24 cellular contexts compared by ENCODE assay signal in the genomic region with DNA sequence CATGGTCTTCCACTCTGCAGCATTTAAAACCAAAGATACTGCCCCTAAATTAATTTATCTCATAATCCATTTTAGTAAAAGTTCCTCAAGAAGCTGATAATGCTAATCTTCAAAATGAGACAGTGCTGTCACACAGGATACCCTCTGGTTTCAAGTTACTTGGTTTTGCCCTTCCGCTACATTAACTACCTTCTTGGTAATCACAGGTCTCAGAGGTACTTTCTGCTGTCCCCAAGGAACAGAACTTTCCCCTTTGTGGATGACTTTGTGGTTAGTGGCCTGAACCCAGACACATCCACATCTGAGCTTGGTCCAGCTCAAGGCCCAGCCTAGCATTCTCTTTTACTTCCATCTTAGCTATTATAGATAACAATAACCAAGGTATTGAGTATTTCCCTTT.
DNase-seq lines count a peak whose midpoint lies in the region; ATAC-seq and TF ChIP-seq lines count a peak whose summit lies in the region.
"Had no signal": no experiment of that assay in that cellular context is flagged by ENCODE, and none has a peak within 500 bp of the region (broad histone marks: within the 10 kb centered on the region; RNA-seq: fewer than 3 reads in every experiment).

No MANE protein-coding gene starts in this region.

- H3K4me3 Mint-ChIP-seq in CD4-positive, alpha-beta T cell = no peak overlapping the region
- H3K4me3 Mint-ChIP-seq: GM23338, naive B cell had no signal

- DNase-seq in body of pancreas (no peak), iPS-NIHi7 (ENCODE audit: extremely low spot score) (no peak), head of caudate nucleus (no peak)
- no peak for DNase-seq in CD4-positive, alpha-beta T cell
- DNase-seq: activated CD4-positive, alpha-beta T cell treated with anti-CD3 and anti-CD28 coated beads, Interleukin-2, amount 50 U/mL, for 48 hours; activated naive CD4-positive, alpha-beta T cell treated with Interleukin-2 at 50 U/mL for 16 hours; caudate nucleus; hippocampal formation; IMR-90; kidney; naive B cell; NCI-H146; NCI-H748 treated with DMSO at 0.1 percent for 48 hours; PC-3; T-helper 2 cell; WERI-Rb-1 had no signal

- no peaks in the 10 kb centered on the region for H3K9me3 ChIP-seq in body of pancreas
- H3K9me3 ChIP-seq in CD4-positive, alpha-beta T cell (ENCODE audit: control insufficient read depth, low read length) = no peaks in the 10 kb centered on the region
- H3K9me3 ChIP-seq: right atrium auricular region, vagina had no signal

- no peaks in the 10 kb centered on the region for H3K4me1 ChIP-seq in body of pancreas
- H3K4me1 ChIP-seq: right atrium auricular region, vagina had no signal

- no peak for TF ChIP-seq CTCF in body of pancreas (IDR thresholded peaks at IDR 0.05)
- no peak for TF ChIP-seq CTCF in CD4-positive, alpha-beta T cell (IDR thresholded peaks at IDR 0.05)

- no peaks in the 10 kb centered on the region for H3K27me3 Mint-ChIP-seq in CD4-positive, alpha-beta T cell

- POLR2A ChIA-PET in CD4-positive, alpha-beta T cell (lab: Charles Lee) = no interaction called here

- H3K27ac ChIP-seq in body of pancreas = no peak overlapping the region
- H3K27ac ChIP-seq in CD4-positive, alpha-beta T cell (ENCODE audit: low read depth, low read length) = no peak overlapping the region
- H3K27ac ChIP-seq: C4-2B, right atrium auricular region, vagina, WERI-Rb-1 had no signal

- intact Hi-C loops in body of pancreas (cut with DNase I) (no loop called here), head of caudate nucleus (cut with DNase I) (no loop called here)
- intact Hi-C loops in CD4-positive, alpha-beta T cell (cut with DNase I, micrococcal nuclease) = no loop called here

- no peaks in the 10 kb centered on the region for H3K9me3 Mint-ChIP-seq in CD4-positive, alpha-beta T cell
- H3K9me3 Mint-ChIP-seq: GM23338 had no signal

- H3K27ac Mint-ChIP-seq in CD4-positive, alpha-beta T cell = no peak overlapping the region
- H3K27ac Mint-ChIP-seq: GM23338, naive B cell had no signal

- CTCF ChIA-PET in CD4-positive, alpha-beta T cell (lab: Charles Lee) = no interaction called here

- no peaks in the 10 kb centered on the region for H3K4me1 Mint-ChIP-seq in CD4-positive, alpha-beta T cell (ENCODE audit: low read depth)
- H3K4me1 Mint-ChIP-seq: naive B cell had no signal

- no peaks in the 10 kb centered on the region for H3K36me3 Mint-ChIP-seq in CD4-positive, alpha-beta T cell (ENCODE audit: low read depth)
- H3K36me3 Mint-ChIP-seq: naive B cell had no signal

- H3K27me3 ChIP-seq in body of pancreas = no peaks in the 10 kb centered on the region
- no peaks in the 10 kb centered on the region for H3K27me3 ChIP-seq in CD4-positive, alpha-beta T cell (ENCODE audit: control insufficient read depth, insufficient read depth, low read length)
- H3K27me3 ChIP-seq: right atrium auricular region, vagina had no signal

- no peaks in the 10 kb centered on the region for H3K36me3 ChIP-seq in body of pancreas (replicated peaks in 1 of 2; ENCODE audit: insufficient read depth in 1 of 2, low read depth in 2 of 2)
- H3K36me3 ChIP-seq: right atrium auricular region, vagina, WERI-Rb-1 had no signal

- ATAC-seq in GM18511 (IDR thresholded peaks at IDR 0.05; ENCODE audit: unreplicated experiment) (peak; percentile 63), GM19467 (IDR thresholded peaks at IDR 0.05; ENCODE audit: unreplicated experiment) (peak; percentile 69), HG02973 (IDR thresholded peaks at IDR 0.05; ENCODE audit: unreplicated experiment) (peak; percentile 59), HG03565 (IDR thresholded peaks at IDR 0.05; ENCODE audit: unreplicated experiment) (peak; percentile 43), body of pancreas (no peak)
- ATAC-seq in CD4-positive, alpha-beta T cell (ENCODE audit: poor library complexity) = no peak
- ATAC-seq: GM23338, PC-3 had no signal

- 85 to 91% methylated on average over 1 of the region's 1 CpG for WGBS in body of pancreas, 2 donors

- H3K4me3 ChIP-seq in body of pancreas = no peak overlapping the region
- H3K4me3 ChIP-seq: GM23338, right atrium auricular region, vagina had no signal

- no peak for TF ChIP-seq POLR2A in body of pancreas (IDR thresholded peaks at IDR 0.05)

Comparison
In these comparisons a context has a peak if more than half of its experiments do, and no peak if none do; other contexts are left out.
1. ATAC-seq: peak in GM18511 (single experiment), GM19467 (single experiment), HG02973 (single experiment) and HG03565 (single experiment); none in body of pancreas (single experiment) and CD4-positive, alpha-beta T cell (single experiment).